ENCODE assay signal across 17 cellular contexts in genomic region chr17:79645777-79646088, GRCh38. TPM values are rescaled to one million over a fixed set of nuclear protein-coding genes. Genes with fewer than 3 reads are reported as not detected.
DNase-seq lines count a peak whose midpoint lies in the region; ATAC-seq and TF ChIP-seq lines count a peak whose summit lies in the region.
"Had no signal": no experiment of that assay in that cellular context is flagged by ENCODE, and none has a peak within 500 bp of the region (broad histone marks: within the 10 kb centered on the region; RNA-seq: fewer than 3 reads in every experiment).

No MANE protein-coding gene starts in this region.

- intact Hi-C loops in right cardiac atrium (cut with DNase I) (no loop called here), esophagus muscularis mucosa (cut with DNase I) (no loop called here), stomach (cut with DNase I; ENCODE audit: low total_unique reads) (no loop called here), aorta (cut with DNase I) (no loop called here)

- peaks cover 0 to 5% of the 10 kb centered on the region in 2 donors for H3K27me3 ChIP-seq in right atrium auricular region
- H3K27me3 ChIP-seq in right cardiac atrium (ENCODE audit: control insufficient read depth, insufficient read depth) = no peaks in the 10 kb centered on the region
- H3K27me3 ChIP-seq in esophagus muscularis mucosa = peaks cover 0 to 29% (median 0%) of the 10 kb centered on the region in 4 donors
- H3K27me3 ChIP-seq in stomach = peaks cover 0 to 25% (median 6%) of the 10 kb centered on the region in 3 donors
- H3K27me3 ChIP-seq in aorta (ENCODE audit: control insufficient read depth in 1 of 2, insufficient read depth in 2 of 2, low read length in 1 of 2) = peaks cover 0 to 2% of the 10 kb centered on the region in 2 donors
- H3K27me3 ChIP-seq: BLaER1 had no signal

- no peaks in the 10 kb centered on the region for H3K36me3 ChIP-seq in right atrium auricular region
- no peaks in the 10 kb centered on the region for H3K36me3 ChIP-seq in esophagus muscularis mucosa
- H3K36me3 ChIP-seq in stomach = no peaks in the 10 kb centered on the region
- H3K36me3 ChIP-seq in aorta (ENCODE audit: control insufficient read depth in 1 of 2, insufficient read depth in 2 of 2, low read length in 1 of 2) = no peaks in the 10 kb centered on the region
- H3K36me3 ChIP-seq: BLaER1 had no signal

- no peak overlapping the region for H3K4me3 ChIP-seq in right atrium auricular region
- H3K4me3 ChIP-seq in right cardiac atrium (ENCODE audit: low read length) = no peak overlapping the region
- H3K4me3 ChIP-seq in esophagus muscularis mucosa = no peak overlapping the region
- no peak overlapping the region for H3K4me3 ChIP-seq in stomach
- no peak overlapping the region for H3K4me3 ChIP-seq in aorta (ENCODE audit: low read length in 2 of 2)
- H3K4me3 ChIP-seq: BLaER1, GM23248 had no signal

- 79% methylated on average over 3 of the region's 3 CpGs for WGBS in right cardiac atrium
- 91% methylated on average over 3 of the region's 3 CpGs for WGBS in esophagus muscularis mucosa
- 78 to 87% (median 86%) methylated on average over 3 of the region's 3 CpGs for WGBS in stomach, 5 donors
- 85 to 86% methylated on average over 3 of the region's 3 CpGs for WGBS in aorta, 2 donors

- TF ChIP-seq POLR2A in esophagus muscularis mucosa (IDR thresholded peaks at IDR 0.05; ENCODE audit: low read depth) = no peak
- no peak for TF ChIP-seq POLR2A in stomach (IDR thresholded peaks at IDR 0.05)

- no peak overlapping the region for H3K27ac ChIP-seq in right atrium auricular region
- no peak overlapping the region for H3K27ac ChIP-seq in right cardiac atrium (ENCODE audit: low read length)
- H3K27ac ChIP-seq in esophagus muscularis mucosa (replicated peaks in 1 of 4) = no peak overlapping the region
- no peak overlapping the region for H3K27ac ChIP-seq in stomach
- no peak overlapping the region for H3K27ac ChIP-seq in aorta (ENCODE audit: low read depth in 1 of 2, low read length in 2 of 2)
- H3K27ac ChIP-seq: BLaER1, GM23248 had no signal

- no peak for TF ChIP-seq EP300 in esophagus muscularis mucosa (IDR thresholded peaks at IDR 0.05)
- no peak for TF ChIP-seq EP300 in stomach (IDR thresholded peaks at IDR 0.05)

- no peak for TF ChIP-seq CTCF in right atrium auricular region (IDR thresholded peaks at IDR 0.05)
- no peak for TF ChIP-seq CTCF in esophagus muscularis mucosa (IDR thresholded peaks at IDR 0.05)
- no peak for TF ChIP-seq CTCF in stomach (IDR thresholded peaks at IDR 0.05)

- H3K9me3 ChIP-seq in right atrium auricular region (no peaks in the 10 kb centered on the region), right cardiac atrium (ENCODE audit: control insufficient read depth, low read length) (no peaks in the 10 kb centered on the region), esophagus muscularis mucosa (no peaks in the 10 kb centered on the region), stomach (no peaks in the 10 kb centered on the region), aorta (ENCODE audit: control insufficient read depth, low read length) (no peaks in the 10 kb centered on the region)
- H3K9me3 ChIP-seq: Caco-2 had no signal

- peak; percentile 11 for DNase-seq in right atrium auricular region (ENCODE audit: low spot score)
- DNase-seq in right cardiac atrium = no peak
- peak; percentile 60 for DNase-seq in esophagus muscularis mucosa (ENCODE audit: extremely low spot score)
- peak; percentile 4 for DNase-seq in stomach
- no peak for DNase-seq in aorta
- DNase-seq: 8988T, AML-193, DMS53, GF-D8, GM23248, H7 had no signal

- no peaks in the 10 kb centered on the region for H3K4me1 ChIP-seq in right atrium auricular region
- no peaks in the 10 kb centered on the region for H3K4me1 ChIP-seq in right cardiac atrium (ENCODE audit: control insufficient read depth, insufficient read depth, low read length)
- peaks cover 0 to under 1% (median 0%) of the 10 kb centered on the region in 4 donors for H3K4me1 ChIP-seq in esophagus muscularis mucosa
- H3K4me1 ChIP-seq in stomach = no peaks in the 10 kb centered on the region
- no peaks in the 10 kb centered on the region for H3K4me1 ChIP-seq in aorta (ENCODE audit: control insufficient read depth in 1 of 2, insufficient read depth in 2 of 2, low read length in 2 of 2)
- H3K4me1 ChIP-seq: Caco-2 had no signal

- no peak for ATAC-seq in right cardiac atrium
- ATAC-seq in HG02642 (IDR thresholded peaks at IDR 0.05; ENCODE audit: poor library complexity, unreplicated experiment) = no peak
- ATAC-seq in GM21515 (IDR thresholded peaks at IDR 0.05; ENCODE audit: unreplicated experiment) = no peak
- ATAC-seq in aorta (ENCODE audit: low FRiP score) = no peak
- ATAC-seq: HepG2 had no signal

RNA-seq across cellular contexts. Expression of gene RBFOX3, which starts 34.9 kb away (rescaled TPM):
- not detected for total RNA-seq in right atrium auricular region
- total RNA-seq in right cardiac atrium = not detected
- 0.05 TPM for polyA plus RNA-seq in right cardiac atrium
- 10 to 100 TPM in 3 of 4 donors, 1 to 10 TPM in 1; 3.4 to 43.8 (median 17.2) TPM for total RNA-seq in esophagus muscularis mucosa
- total RNA-seq in stomach = 1 to 10 TPM in 1 of 5 donors, not detected in 4; 7.6 TPM
- polyA plus RNA-seq in stomach = 1 to 10 TPM in 1 of 3 donors, not detected in 2; 1.2 TPM
- under 1 TPM in 1 of 2 donors, not detected in 1; 0.55 TPM for total RNA-seq in aorta
- under 1 TPM; 0.13 TPM for polyA plus RNA-seq in aorta
- total RNA-seq: CD8-positive, alpha-beta memory T cell; GM23248; HepG2 had no signal
- polyA plus RNA-seq: CD8-positive, alpha-beta memory T cell; GM23248; HepG2 had no signal

Comparison
In these comparisons a context has a peak if more than half of its experiments do, and no peak if none do; other contexts are left out.
1. DNase-seq: peak in right atrium auricular region (single experiment), esophagus muscularis mucosa (single experiment) and stomach (single experiment); none in right cardiac atrium (0 of 3) and aorta (0 of 2).